1 cellular context compared by ENCODE assay signal in the genomic region with DNA sequence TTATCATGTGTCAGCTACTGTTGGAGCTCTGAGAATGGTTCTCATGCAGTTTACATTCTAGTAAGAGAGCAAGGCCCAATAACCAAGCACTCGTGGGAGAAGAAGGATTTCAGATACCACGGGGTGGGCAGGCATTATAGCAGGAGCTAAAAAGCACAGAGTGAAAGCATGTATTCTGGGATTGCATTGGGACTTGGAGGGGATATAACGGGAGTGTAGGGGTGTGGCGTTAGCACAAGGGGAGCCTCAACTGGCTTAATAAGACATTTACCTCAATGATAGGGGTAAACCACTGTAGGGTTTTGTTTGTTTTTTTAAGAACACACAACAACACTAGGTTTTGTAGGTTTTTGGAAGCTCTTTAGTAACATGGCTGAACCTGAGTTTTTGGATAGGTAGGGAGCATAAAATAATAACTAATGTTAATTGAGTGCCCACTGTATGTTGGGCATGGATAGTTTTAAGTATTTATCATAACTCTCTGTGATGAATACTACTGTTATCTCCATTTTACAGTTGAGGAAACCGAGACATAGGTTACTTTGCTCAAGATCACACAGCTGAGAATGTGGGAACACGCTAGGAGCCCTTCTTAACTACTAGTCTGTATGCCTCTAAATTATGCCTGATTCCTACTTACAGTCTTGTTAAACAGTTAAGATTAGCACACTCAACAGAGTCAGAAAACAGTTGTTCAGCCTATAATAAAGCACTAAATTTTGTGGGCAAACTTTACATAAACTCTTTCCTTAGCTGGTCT.
TF ChIP-seq lines count a peak whose summit lies in the region.

No MANE protein-coding gene starts in this region.

TF ChIP-seq in GM23338, 12 proteins besides CTCF, POLR2A, EP300 and RAD21 (continued from another document):
- TF ChIP-seq, protein P1, sequence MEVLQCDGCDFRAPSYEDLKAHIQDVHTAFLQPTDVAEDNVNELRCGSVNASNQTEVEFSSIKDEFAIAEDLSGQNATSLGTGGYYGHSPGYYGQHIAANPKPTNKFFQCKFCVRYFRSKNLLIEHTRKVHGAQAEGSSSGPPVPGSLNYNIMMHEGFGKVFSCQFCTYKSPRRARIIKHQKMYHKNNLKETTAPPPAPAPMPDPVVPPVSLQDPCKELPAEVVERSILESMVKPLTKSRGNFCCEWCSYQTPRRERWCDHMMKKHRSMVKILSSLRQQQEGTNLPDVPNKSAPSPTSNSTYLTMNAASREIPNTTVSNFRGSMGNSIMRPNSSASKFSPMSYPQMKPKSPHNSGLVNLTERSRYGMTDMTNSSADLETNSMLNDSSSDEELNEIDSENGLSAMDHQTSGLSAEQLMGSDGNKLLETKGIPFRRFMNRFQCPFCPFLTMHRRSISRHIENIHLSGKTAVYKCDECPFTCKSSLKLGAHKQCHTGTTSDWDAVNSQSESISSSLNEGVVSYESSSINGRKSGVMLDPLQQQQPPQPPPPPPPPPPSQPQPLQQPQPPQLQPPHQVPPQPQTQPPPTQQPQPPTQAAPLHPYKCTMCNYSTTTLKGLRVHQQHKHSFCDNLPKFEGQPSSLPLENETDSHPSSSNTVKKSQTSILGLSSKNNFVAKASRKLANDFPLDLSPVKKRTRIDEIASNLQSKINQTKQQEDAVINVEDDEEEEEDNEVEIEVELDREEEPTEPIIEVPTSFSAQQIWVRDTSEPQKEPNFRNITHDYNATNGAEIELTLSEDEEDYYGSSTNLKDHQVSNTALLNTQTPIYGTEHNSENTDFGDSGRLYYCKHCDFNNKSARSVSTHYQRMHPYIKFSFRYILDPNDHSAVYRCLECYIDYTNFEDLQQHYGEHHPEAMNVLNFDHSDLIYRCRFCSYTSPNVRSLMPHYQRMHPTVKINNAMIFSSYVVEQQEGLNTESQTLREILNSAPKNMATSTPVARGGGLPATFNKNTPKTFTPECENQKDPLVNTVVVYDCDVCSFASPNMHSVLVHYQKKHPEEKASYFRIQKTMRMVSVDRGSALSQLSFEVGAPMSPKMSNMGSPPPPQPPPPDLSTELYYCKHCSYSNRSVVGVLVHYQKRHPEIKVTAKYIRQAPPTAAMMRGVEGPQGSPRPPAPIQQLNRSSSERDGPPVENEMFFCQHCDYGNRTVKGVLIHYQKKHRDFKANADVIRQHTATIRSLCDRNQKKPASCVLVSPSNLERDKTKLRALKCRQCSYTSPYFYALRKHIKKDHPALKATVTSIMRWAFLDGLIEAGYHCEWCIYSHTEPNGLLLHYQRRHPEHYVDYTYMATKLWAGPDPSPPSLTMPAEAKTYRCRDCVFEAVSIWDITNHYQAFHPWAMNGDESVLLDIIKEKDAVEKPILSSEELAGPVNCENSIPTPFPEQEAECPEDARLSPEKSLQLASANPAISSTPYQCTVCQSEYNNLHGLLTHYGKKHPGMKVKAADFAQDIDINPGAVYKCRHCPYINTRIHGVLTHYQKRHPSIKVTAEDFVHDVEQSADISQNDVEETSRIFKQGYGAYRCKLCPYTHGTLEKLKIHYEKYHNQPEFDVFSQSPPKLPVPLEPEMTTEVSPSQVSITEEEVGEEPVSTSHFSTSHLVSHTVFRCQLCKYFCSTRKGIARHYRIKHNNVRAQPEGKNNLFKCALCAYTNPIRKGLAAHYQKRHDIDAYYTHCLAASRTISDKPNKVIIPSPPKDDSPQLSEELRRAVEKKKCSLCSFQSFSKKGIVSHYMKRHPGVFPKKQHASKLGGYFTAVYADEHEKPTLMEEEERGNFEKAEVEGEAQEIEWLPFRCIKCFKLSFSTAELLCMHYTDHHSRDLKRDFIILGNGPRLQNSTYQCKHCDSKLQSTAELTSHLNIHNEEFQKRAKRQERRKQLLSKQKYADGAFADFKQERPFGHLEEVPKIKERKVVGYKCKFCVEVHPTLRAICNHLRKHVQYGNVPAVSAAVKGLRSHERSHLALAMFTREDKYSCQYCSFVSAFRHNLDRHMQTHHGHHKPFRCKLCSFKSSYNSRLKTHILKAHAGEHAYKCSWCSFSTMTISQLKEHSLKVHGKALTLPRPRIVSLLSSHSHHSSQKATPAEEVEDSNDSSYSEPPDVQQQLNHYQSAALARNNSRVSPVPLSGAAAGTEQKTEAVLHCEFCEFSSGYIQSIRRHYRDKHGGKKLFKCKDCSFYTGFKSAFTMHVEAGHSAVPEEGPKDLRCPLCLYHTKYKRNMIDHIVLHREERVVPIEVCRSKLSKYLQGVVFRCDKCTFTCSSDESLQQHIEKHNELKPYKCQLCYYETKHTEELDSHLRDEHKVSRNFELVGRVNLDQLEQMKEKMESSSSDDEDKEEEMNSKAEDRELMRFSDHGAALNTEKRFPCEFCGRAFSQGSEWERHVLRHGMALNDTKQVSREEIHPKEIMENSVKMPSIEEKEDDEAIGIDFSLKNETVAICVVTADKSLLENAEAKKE (CRISPR knock-in tag; IDR thresholded peaks at IDR 0.05): no peak
- TF ChIP-seq CREB1 (CRISPR knock-in tag; IDR thresholded peaks at IDR 0.05; ENCODE audit: low read depth): no peak
TF ChIP-seq in GM23338: peak in this region for 0.
